Comparison of ENCODE assay signal across 17 cellular contexts in the genomic region with DNA sequence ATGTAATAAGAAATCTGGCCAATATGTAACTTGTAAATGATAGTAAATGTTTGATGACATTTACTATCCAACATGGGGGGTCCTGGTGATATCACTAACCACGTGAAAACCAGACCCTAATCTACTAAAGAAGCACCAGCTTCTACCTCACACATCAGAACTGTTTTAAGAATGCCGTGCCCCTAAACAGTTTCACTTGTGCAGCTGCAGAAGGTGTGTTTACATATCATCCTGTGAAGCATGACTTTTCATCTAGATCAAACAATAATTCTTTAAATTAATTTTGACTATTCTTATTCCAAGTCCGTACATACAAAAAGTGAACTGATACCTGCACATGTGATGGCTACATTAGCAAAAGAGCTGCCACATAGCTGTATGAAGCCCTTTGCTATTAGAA.
DNase-seq lines count a peak whose midpoint lies in the region; ATAC-seq and TF ChIP-seq lines count a peak whose summit lies in the region.
"Had no signal": no experiment of that assay in that cellular context is flagged by ENCODE, and none has a peak within 500 bp of the region (broad histone marks: within the 10 kb centered on the region; RNA-seq: fewer than 3 reads in every experiment).

No MANE protein-coding gene starts in this region.

- H3K4me2 ChIP-seq in DOHH2 (ENCODE audit: low read length), result peak overlapping the region; percentile 74

- no peaks in the 10 kb centered on the region for H3K36me3 Mint-ChIP-seq in activated T-helper 17 cell treated with anti-CD3 and anti-CD28 coated beads, Interleukin-2, amount 50 U/mL, for 72 hours (ENCODE audit: low read depth)
- H3K36me3 Mint-ChIP-seq: CD4-positive, CD25-positive, alpha-beta regulatory T cell had no signal

- no peaks in the 10 kb centered on the region for H3K9me3 Mint-ChIP-seq in activated T-helper 17 cell treated with anti-CD3 and anti-CD28 coated beads, Interleukin-2, amount 50 U/mL, for 72 hours

- no peak overlapping the region for H3K4me3 Mint-ChIP-seq in activated T-helper 17 cell treated with anti-CD3 and anti-CD28 coated beads, Interleukin-2, amount 50 U/mL, for 72 hours
- H3K4me3 Mint-ChIP-seq: CD4-positive, CD25-positive, alpha-beta regulatory T cell had no signal

- H3K4me1 Mint-ChIP-seq in activated T-helper 17 cell treated with anti-CD3 and anti-CD28 coated beads, Interleukin-2, amount 50 U/mL, for 72 hours, result no peaks in the 10 kb centered on the region

- no peaks in the 10 kb centered on the region for H3K9me3 ChIP-seq in DOHH2 (ENCODE audit: control insufficient read depth, insufficient read depth, low read length)

- H3K27ac ChIP-seq in DOHH2 (ENCODE audit: low read depth, low read length), result peak overlapping the region; percentile 95
- H3K27ac ChIP-seq: skin epidermis had no signal

- peaks cover 63% of the 10 kb centered on the region for H3F3A ChIP-seq in DOHH2 (ENCODE audit: control insufficient read depth, insufficient read depth)

- peaks cover 41% of the 10 kb centered on the region for H3K36me3 ChIP-seq in DOHH2 (ENCODE audit: control insufficient read depth, low read length)

- ATAC-seq in GM19438 (IDR thresholded peaks at IDR 0.05; ENCODE audit: low read depth, unreplicated experiment) (peak; percentile 53), HG02642 (IDR thresholded peaks at IDR 0.05; ENCODE audit: poor library complexity, unreplicated experiment) (peak; percentile 49), HG03432 (IDR thresholded peaks at IDR 0.05; ENCODE audit: unreplicated experiment) (peak; percentile 52)
- no peak for ATAC-seq in activated T-helper 17 cell treated with anti-CD3 and anti-CD28 coated beads, Interleukin-2, amount 50 U/mL, for 72 hours (replicated peaks)
- ATAC-seq: HCT116 had no signal

- no peaks in the 10 kb centered on the region for H4K20me1 ChIP-seq in DOHH2 (ENCODE audit: control insufficient read depth, insufficient read depth, low read depth, low read length)

- peaks cover 45% of the 10 kb centered on the region for H3K79me2 ChIP-seq in DOHH2 (ENCODE audit: control insufficient read depth, low read length)

- no peaks in the 10 kb centered on the region for H3K27me3 ChIP-seq in DOHH2 (ENCODE audit: control insufficient read depth, low read length)

- peaks cover 98% of the 10 kb centered on the region for H3K4me1 ChIP-seq in DOHH2 (ENCODE audit: control insufficient read depth, low read length)

- H3K27me3 Mint-ChIP-seq in activated T-helper 17 cell treated with anti-CD3 and anti-CD28 coated beads, Interleukin-2, amount 50 U/mL, for 72 hours, result peaks cover 24% of the 10 kb centered on the region

- peak overlapping the region; percentile 55 for H3K4me3 ChIP-seq in DOHH2 (ENCODE audit: low read length)
- H3K4me3 ChIP-seq: skin epidermis had no signal

- H3K27ac Mint-ChIP-seq in activated T-helper 17 cell treated with anti-CD3 and anti-CD28 coated beads, Interleukin-2, amount 50 U/mL, for 72 hours, result no peak overlapping the region
- H3K27ac Mint-ChIP-seq: CD4-positive, CD25-positive, alpha-beta regulatory T cell had no signal

- no peaks in the 10 kb centered on the region for H3K9me2 ChIP-seq in DOHH2 (replicated peaks; ENCODE audit: control insufficient read depth, low read length)

- DNase-seq in COLO668 (lab: John Stamatoyannopoulos, UW; ENCODE audit: unreplicated experiment), result no peak
- no peak for DNase-seq in NCI-H187 (lab: John Stamatoyannopoulos, UW)
- no peak for DNase-seq in NCI-H524 (lab: John Stamatoyannopoulos, UW)
- DNase-seq: aorta; CD4-positive, CD25-positive, alpha-beta regulatory T cell; erythroblast; kidney; NCI-H1694; NCI-H748 treated with DMSO at 0.1 percent for 48 hours; T1000 had no signal

- no peak for TF ChIP-seq CTCF in DOHH2 (IDR thresholded peaks at IDR 0.05; ENCODE audit: low read depth, low read length, poor library complexity, severe bottlenecking)
